ENCODE assay signal across 1 cellular context in genomic region chr3:137065381-137065780, GRCh38.
TF ChIP-seq lines count a peak whose summit lies in the region.

No MANE protein-coding gene starts in this region.

TF ChIP-seq in HepG2, 621 proteins besides CTCF, POLR2A, EP300 and RAD21:
- TF ChIP-seq ZNF234 (CRISPR knock-in tag; conservative IDR thresholded peaks at IDR 0.05), result no peak
- TF ChIP-seq ZNF207 (IDR thresholded peaks at IDR 0.05; ENCODE audit: borderline replicate concordance), result no peak
- TF ChIP-seq ZNF879 (CRISPR knock-in tag; IDR thresholded peaks at IDR 0.05), result no peak
- no peak for TF ChIP-seq NFATC3 (CRISPR knock-in tag; IDR thresholded peaks at IDR 0.05)
- no peak for TF ChIP-seq ZBTB25 (CRISPR knock-in tag; IDR thresholded peaks at IDR 0.05)
- TF ChIP-seq CBFB (CRISPR knock-in tag; IDR thresholded peaks at IDR 0.05), result no peak
- TF ChIP-seq ZNF564 (CRISPR knock-in tag; IDR thresholded peaks at IDR 0.05), result no peak
- TF ChIP-seq XBP1 (CRISPR knock-in tag; IDR thresholded peaks at IDR 0.05), result no peak
- TF ChIP-seq ZNF235 (CRISPR knock-in tag; IDR thresholded peaks at IDR 0.05; ENCODE audit: borderline replicate concordance), result no peak
- TF ChIP-seq DMTF1 (CRISPR knock-in tag; IDR thresholded peaks at IDR 0.05), result no peak
- no peak for TF ChIP-seq RFXANK (CRISPR knock-in tag; IDR thresholded peaks at IDR 0.05)
- TF ChIP-seq ZNF549 (CRISPR knock-in tag; IDR thresholded peaks at IDR 0.05), result no peak
- TF ChIP-seq ZSCAN25 (CRISPR knock-in tag; IDR thresholded peaks at IDR 0.05), result no peak
- TF ChIP-seq ZNF20 (CRISPR knock-in tag; IDR thresholded peaks at IDR 0.05), result no peak
- TF ChIP-seq ZNF563 (CRISPR knock-in tag; IDR thresholded peaks at IDR 0.05), result no peak
- no peak for TF ChIP-seq ISX (CRISPR knock-in tag; conservative IDR thresholded peaks at IDR 0.05)
- TF ChIP-seq ZNF230 (CRISPR knock-in tag; IDR thresholded peaks at IDR 0.05), result no peak
